Comparison of ENCODE assay signal across 8 cellular contexts in genomic region chr1:243849089-243850012, GRCh38. TPM values are rescaled to one million over a fixed set of nuclear protein-coding genes. Genes with fewer than 3 reads are reported as not detected.
DNase-seq lines count a peak whose midpoint lies in the region; ATAC-seq and TF ChIP-seq lines count a peak whose summit lies in the region.

No MANE protein-coding gene starts in this region.

- H3K36me3 ChIP-seq in kidney epithelial cell (ENCODE audit: control insufficient read depth, insufficient read depth, low read length), result no peaks in the 10 kb centered on the region

- H3K4me3 ChIP-seq in kidney epithelial cell (ENCODE audit: low read depth, low read length), result peak overlapping the region; percentile 75

- H3K27me3 ChIP-seq in kidney epithelial cell (ENCODE audit: control insufficient read depth, insufficient read depth, low read length), result no peaks in the 10 kb centered on the region

- TF ChIP-seq CTCF in kidney epithelial cell (IDR thresholded peaks at IDR 0.05; ENCODE audit: insufficient read depth, low read length, poor library complexity, severe bottlenecking), result no peak

- ATAC-seq in GM18858 (IDR thresholded peaks at IDR 0.05; ENCODE audit: unreplicated experiment), result no peak

- DNase-seq in DMS53 treated with DMSO at 0.1 percent for 48 hours (lab: John Stamatoyannopoulos, UW; ENCODE audit: unreplicated experiment) (peak; percentile 40), HCEC 1CT (peak; percentile 75), NCI-H187 treated with DMSO at 0.1 percent for 48 hours (lab: John Stamatoyannopoulos, UW) (peak; percentile 5), cerebellar cortex (ENCODE audit: low spot score) (peak; percentile 83), kidney epithelial cell (ENCODE audit: low read depth) (no peak)
- peak; percentile 65 for DNase-seq in activated CD4-positive, CD25-positive, alpha-beta regulatory T cell treated with anti-CD3 and anti-CD28 coated beads, Interleukin-2, amount 50 U/mL, for 72 hours
- peak; percentile 44 to 70 for DNase-seq in stimulated activated CD4-positive, alpha-beta T cell treated with anti-CD3 and anti-CD28 coated beads, Interleukin-15, amount 100 ng/mL, for 1 hour (ENCODE audit: low read depth in 1 of 2, low spot score in 1 of 2)

RNA-seq across cellular contexts. Expression of gene AKT3, which starts 0.7 kb away (rescaled TPM):
- total RNA-seq in kidney epithelial cell, result 12.1 and 13.1 TPM in 2 replicates
